Comparison of ENCODE assay signal across 8 cellular contexts in genomic region chr16:74367636-74368001, GRCh38. TPM values are rescaled to one million over a fixed set of nuclear protein-coding genes. Genes with fewer than 3 reads are reported as not detected.
DNase-seq lines count a peak whose midpoint lies in the region; ATAC-seq and TF ChIP-seq lines count a peak whose summit lies in the region.
"Not testable (repeated sequence)": the region's sequence is repeated elsewhere in the genome, so short reads cannot be mapped to it uniquely, and the experiment has no call there.

No MANE protein-coding gene starts in this region.

- H3K4me3 ChIP-seq in heart left ventricle (peak overlapping the region; percentile 55 to 88 (median 82)), subcutaneous abdominal adipose tissue (ENCODE audit: low read depth in 1 of 5, low read length in 5 of 5) (peak overlapping the region; percentile 77 to 93 (median 86))

- intact Hi-C loops in heart left ventricle (cut with DNase I), result not testable (repeated sequence)

- WGBS in heart left ventricle, 4 donors, result 0% methylated on average over 23 to 30 of the region's 30 CpGs

- peak overlapping the region; percentile 82 to 95 (median 92) for H3K4me3 Mint-ChIP-seq in nephron

- not testable (repeated sequence) for H3K27me3 Mint-ChIP-seq in nephron (ENCODE audit: low read depth)

- H3K4me1 ChIP-seq in heart left ventricle (peaks cover 0 to 32% (median 13%) of the 10 kb centered on the region in 12 donors), subcutaneous abdominal adipose tissue (ENCODE audit: control insufficient read depth in 5 of 5, insufficient read depth in 5 of 5, low read length in 5 of 5) (peaks cover 6 to 25% (median 17%) of the 10 kb centered on the region in 5 donors)

- TF ChIP-seq POLR2A in heart left ventricle (IDR thresholded peaks at IDR 0.05), result not testable (repeated sequence)

- TF ChIP-seq CTCF in heart left ventricle (IDR thresholded peaks at IDR 0.05); nephron (IDR thresholded peaks at IDR 0.05; ENCODE audit: unreplicated experiment in 3 of 3): not testable (repeated sequence)

- peak overlapping the region; percentile 73 to 92 (median 91) for H3K27ac Mint-ChIP-seq in nephron

- not testable (repeated sequence) for H3K9me3 Mint-ChIP-seq in nephron

- DNase-seq in EL (peak; percentile 37), T-helper 1 cell (peak in 4 of 5 donors; percentile 27 to 50 (median 30)), astrocyte of the hippocampus (ENCODE audit: low read depth, low spot score) (peak; percentile 39), heart left ventricle (peak; percentile 35 to 83 (median 62))

- not testable (repeated sequence) for H3K36me3 Mint-ChIP-seq in nephron (ENCODE audit: low read depth)

- H3K9ac ChIP-seq in subcutaneous abdominal adipose tissue (ENCODE audit: low read length in 5 of 5), result peak overlapping the region; percentile 66 to 89 (median 79)

- not testable (repeated sequence) for H3K27me3 ChIP-seq in heart left ventricle; subcutaneous abdominal adipose tissue (ENCODE audit: control insufficient read depth in 5 of 5, insufficient read depth in 4 of 5, low read length in 5 of 5)

- ATAC-seq in GM21576 (IDR thresholded peaks at IDR 0.05; ENCODE audit: unreplicated experiment) (peak; percentile 38), HG03571 (IDR thresholded peaks at IDR 0.05; ENCODE audit: unreplicated experiment) (peak; percentile 42), heart left ventricle (peak; percentile 25 to 64 (median 59))

- not testable (repeated sequence) for H3K9me3 ChIP-seq in heart left ventricle; subcutaneous abdominal adipose tissue (ENCODE audit: control insufficient read depth in 5 of 5, low read length in 5 of 5)

- peak overlapping the region; percentile 65 to 94 (median 85) for H3K27ac ChIP-seq in heart left ventricle
- peak overlapping the region; percentile 83 for H3K27ac ChIP-seq in subcutaneous abdominal adipose tissue (ENCODE audit: low read depth, low read length)

- H3K36me3 ChIP-seq in heart left ventricle (peaks cover 0 to 18% (median 10%) of the 10 kb centered on the region in 9 donors), subcutaneous abdominal adipose tissue (ENCODE audit: control insufficient read depth in 5 of 5, insufficient read depth in 5 of 5, low read length in 5 of 5) (peaks cover 0 to 12% (median 5%) of the 10 kb centered on the region in 5 donors)

- H3K4me1 Mint-ChIP-seq in nephron, result peaks cover 10% of the 10 kb centered on the region

RNA-seq across cellular contexts. Expression of gene NPIPB15, which starts 8.5 kb away (rescaled TPM):
- 1 to 10 TPM in 6 of 9 donors, under 1 TPM in 1, not detected in 2; 0.72 to 2.9 (median 1.6) TPM for total RNA-seq in heart left ventricle
- 1 to 10 TPM; 1.9 to 3.4 TPM for polyA plus RNA-seq in heart left ventricle

RNA-seq across cellular contexts. Expression of gene CLEC18B, which starts 53.7 kb away (rescaled TPM):
- total RNA-seq in heart left ventricle, result 1 to 10 TPM in 1 of 9 donors, under 1 TPM in 3, not detected in 5; 0.14 to 1.5 (median 0.44) TPM
- under 1 TPM; 0.25 to 0.30 TPM for polyA plus RNA-seq in heart left ventricle

Comparison
In these comparisons a context has a peak if more than half of its experiments do, and no peak if none do; other contexts are left out.
1. Peak in every context shown above with its lines: DNase-seq, ATAC-seq, H3K4me3 ChIP-seq and H3K27ac ChIP-seq.